In the genomic region with DNA sequence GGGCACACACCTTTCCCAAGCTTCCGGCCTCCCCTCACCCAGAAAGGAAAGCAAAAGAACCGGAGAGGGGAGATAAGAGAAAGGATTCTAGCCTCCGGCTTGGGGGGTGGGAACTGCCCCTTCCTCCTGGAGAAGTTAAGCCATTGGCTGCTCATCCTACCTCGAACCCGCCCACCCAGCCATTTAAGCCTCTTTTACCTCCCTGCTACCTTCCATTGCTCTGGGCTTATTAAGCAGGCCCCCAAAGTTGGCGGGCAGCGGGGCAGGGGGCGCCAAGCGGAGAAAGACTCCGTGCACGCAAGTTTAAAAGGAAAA, we compare ENCODE assay signal across 8 cellular contexts. TPM values are rescaled to one million over a fixed set of nuclear protein-coding genes. Genes with fewer than 3 reads are reported as not detected.
A peak's percentile ranks its signal among the peaks of the same experiment; 100 is the strongest.
DNase-seq lines count a peak whose midpoint lies in the region; ATAC-seq and TF ChIP-seq lines count a peak whose summit lies in the region.

No MANE protein-coding gene starts in this region.

- ATAC-seq in body of pancreas (peak; percentile 49), GM21529 (IDR thresholded peaks at IDR 0.05; ENCODE audit: unreplicated experiment) (no peak)

- H3K4me1 ChIP-seq in body of pancreas: peaks cover 31% of the 10 kb centered on the region

- 0 to 2% methylated on average over 10 to 11 of the region's 11 CpGs for WGBS in body of pancreas, 2 donors

- no peak for TF ChIP-seq CTCF in body of pancreas (IDR thresholded peaks at IDR 0.05)

- peak overlapping the region; percentile 61 to 72 for H3K4me3 ChIP-seq in body of pancreas

- no peaks in the 10 kb centered on the region for H3K9me3 ChIP-seq in body of pancreas

- DNase-seq in GF-D8 (lab: John Stamatoyannopoulos, UW) (peak; percentile 80), NCI-H1436 treated with DMSO at 0.1 percent for 48 hours (lab: John Stamatoyannopoulos, UW) (peak; percentile 86), SKM-1 (lab: John Stamatoyannopoulos, UW; ENCODE audit: unreplicated experiment) (peak; percentile 68), body of pancreas (peak; percentile 84 to 93 (median 87)), iPS DF 19.7 (ENCODE audit: low read depth, low spot score) (peak; percentile 88), putamen (ENCODE audit: low spot score) (peak; percentile 66), GOT3 (lab: John Stamatoyannopoulos, UW) (no peak)

- intact Hi-C loops in body of pancreas (cut with DNase I): no loop called here

- no peaks in the 10 kb centered on the region for H3K27me3 ChIP-seq in body of pancreas

- TF ChIP-seq POLR2A in body of pancreas (IDR thresholded peaks at IDR 0.05): peak in 2 of 3 donors; percentile 39 to 40

- H3K27ac ChIP-seq in body of pancreas: peak overlapping the region; percentile 84 to 99 (median 95)

- H3K36me3 ChIP-seq in body of pancreas (replicated peaks in 1 of 2; ENCODE audit: insufficient read depth in 1 of 2, low read depth in 2 of 2): no peaks in the 10 kb centered on the region

RNA-seq across cellular contexts. Expression of a gene that starts 2.3 kb away (rescaled TPM):
- 10 to 100 TPM; 11.2 to 11.4 TPM for total RNA-seq in body of pancreas
